Comparison of ENCODE assay signal across 2 cellular contexts in the genomic region with DNA sequence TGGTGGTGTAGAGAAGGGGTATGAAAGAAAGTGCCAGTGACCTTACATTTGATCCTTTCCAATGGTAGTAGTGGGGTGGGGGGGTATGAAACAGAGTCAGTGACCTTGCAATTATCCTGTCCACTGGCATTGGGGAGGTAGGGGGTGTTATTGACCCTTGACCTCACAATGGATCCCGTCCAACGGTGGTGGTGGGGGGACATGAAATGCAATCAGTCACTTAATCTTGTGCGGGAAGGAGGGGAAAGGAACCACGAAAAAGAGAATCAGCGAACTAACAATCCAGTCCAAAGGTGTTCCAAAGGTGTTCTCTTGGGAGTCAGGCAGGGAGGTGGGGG.
TF ChIP-seq lines count a peak whose summit lies in the region.

No MANE protein-coding gene starts in this region.

TF ChIP-seq in HepG2, 621 proteins besides CTCF, POLR2A, EP300 and RAD21 (continued from another document):
- no peak for TF ChIP-seq ZSCAN25 (CRISPR knock-in tag; IDR thresholded peaks at IDR 0.05)
- no peak for TF ChIP-seq HMGA1 (CRISPR knock-in tag; conservative IDR thresholded peaks at IDR 0.05)
TF ChIP-seq in HepG2: peak in this region for 1.

TF ChIP-seq in HEK293T, 16 proteins besides CTCF, POLR2A, EP300 and RAD21 (continued from another document):
- no peak for TF ChIP-seq PKNOX1 (IDR thresholded peaks at IDR 0.05)
- TF ChIP-seq FOXA1 (IDR thresholded peaks at IDR 0.05), result no peak
- no peak for TF ChIP-seq ELF4 (IDR thresholded peaks at IDR 0.05)
- TF ChIP-seq ARNT (IDR thresholded peaks at IDR 0.05), result no peak
- TF ChIP-seq HDGF (IDR thresholded peaks at IDR 0.05; ENCODE audit: borderline replicate concordance), result no peak
- TF ChIP-seq BHLHE40 (IDR thresholded peaks at IDR 0.05; ENCODE audit: borderline replicate concordance), result no peak
